21 cellular contexts compared by ENCODE assay signal in the genomic region with DNA sequence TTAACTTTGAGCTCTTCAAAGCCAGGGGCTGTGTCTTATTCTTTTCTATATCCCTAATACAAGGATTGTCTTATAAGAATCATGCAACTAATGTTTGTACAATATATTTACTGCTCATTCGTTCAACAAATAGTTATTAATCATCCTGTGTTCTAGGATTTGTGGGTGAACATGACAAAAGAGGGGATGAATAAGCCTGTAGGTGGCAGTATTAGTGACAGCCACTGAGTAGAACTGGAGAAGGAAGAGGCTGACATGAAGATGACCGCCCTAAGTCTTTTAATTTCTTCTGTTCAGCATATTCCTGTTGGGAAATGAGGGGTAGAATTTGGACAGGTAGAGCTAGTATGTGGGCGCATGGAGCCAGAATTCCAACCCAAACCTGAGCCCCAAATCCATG. TPM values are rescaled to one million over a fixed set of nuclear protein-coding genes. Genes with fewer than 3 reads are reported as not detected.
A peak's percentile ranks its signal among the peaks of the same experiment; 100 is the strongest.
DNase-seq lines count a peak whose midpoint lies in the region; ATAC-seq and TF ChIP-seq lines count a peak whose summit lies in the region.
"Had no signal": no experiment of that assay in that cellular context is flagged by ENCODE, and none has a peak within 500 bp of the region (broad histone marks: within the 10 kb centered on the region; RNA-seq: fewer than 3 reads in every experiment).

No MANE protein-coding gene starts in this region.

- H3K27ac Mint-ChIP-seq in chondrocyte (ENCODE audit: unreplicated experiment) (no peak overlapping the region), progenitor cell of endocrine pancreas (no peak overlapping the region)
- H3K27ac Mint-ChIP-seq in naive thymus-derived CD4-positive, alpha-beta T cell: no peak overlapping the region
- H3K27ac Mint-ChIP-seq: CD4-positive, alpha-beta T cell; memory B cell; T-helper 1 cell treated with Interleukin-12 subunit alpha and Interleukin-12 subunit beta and Interleukin-4 antibody, amounts not matched to agents 30 μg/mL and 1 μg/mL, for 36 hours had no signal

- H3K27ac ChIP-seq in naive thymus-derived CD4-positive, alpha-beta T cell (ENCODE audit: low read depth, low read length): no peak overlapping the region
- H3K27ac ChIP-seq: neutrophil, RWPE1 had no signal

- H3K4me3 ChIP-seq in GM12864 (ENCODE audit: low read depth, low read length): no peak overlapping the region
- H3K4me3 ChIP-seq in naive thymus-derived CD4-positive, alpha-beta T cell (ENCODE audit: low read length): no peak overlapping the region

- no peaks in the 10 kb centered on the region for H3K36me3 ChIP-seq in naive thymus-derived CD4-positive, alpha-beta T cell (ENCODE audit: control insufficient read depth in 2 of 3, insufficient read depth in 3 of 3, low read length in 3 of 3)
- H3K36me3 ChIP-seq: neutrophil had no signal

- H3K4me3 Mint-ChIP-seq in chondrocyte (ENCODE audit: unreplicated experiment) (no peak overlapping the region), progenitor cell of endocrine pancreas (ENCODE audit: low read depth) (no peak overlapping the region)
- H3K4me3 Mint-ChIP-seq in naive thymus-derived CD4-positive, alpha-beta T cell: no peak overlapping the region
- H3K4me3 Mint-ChIP-seq: CD4-positive, alpha-beta T cell; memory B cell; T-helper 1 cell treated with Interleukin-12 subunit alpha and Interleukin-12 subunit beta and Interleukin-4 antibody, amounts not matched to agents 30 μg/mL and 1 μg/mL, for 36 hours had no signal

- POLR2A ChIA-PET in naive thymus-derived CD4-positive, alpha-beta T cell (lab: Charles Lee): no interaction called here

- H3K9me3 ChIP-seq in naive thymus-derived CD4-positive, alpha-beta T cell (ENCODE audit: control insufficient read depth in 2 of 3, low read length in 3 of 3): no peaks in the 10 kb centered on the region
- H3K9me3 ChIP-seq: neutrophil had no signal

- H3K9me3 Mint-ChIP-seq in chondrocyte (ENCODE audit: low read depth) (peaks cover 8% of the 10 kb centered on the region), progenitor cell of endocrine pancreas (ENCODE audit: low read depth) (no peaks in the 10 kb centered on the region)
- peaks cover 0 to 2% (median 0%) of the 10 kb centered on the region in 11 donors for H3K9me3 Mint-ChIP-seq in naive thymus-derived CD4-positive, alpha-beta T cell
- H3K9me3 Mint-ChIP-seq: CD4-positive, alpha-beta T cell; memory B cell; T-helper 1 cell treated with Interleukin-12 subunit alpha and Interleukin-12 subunit beta and Interleukin-4 antibody, amounts not matched to agents 30 μg/mL and 1 μg/mL, for 36 hours had no signal

- H3K36me3 Mint-ChIP-seq in chondrocyte (ENCODE audit: low read depth) (no peaks in the 10 kb centered on the region), progenitor cell of endocrine pancreas (ENCODE audit: insufficient read depth) (no peaks in the 10 kb centered on the region)
- no peaks in the 10 kb centered on the region for H3K36me3 Mint-ChIP-seq in naive thymus-derived CD4-positive, alpha-beta T cell
- H3K36me3 Mint-ChIP-seq: memory B cell had no signal

- no peaks in the 10 kb centered on the region for H3K27me3 ChIP-seq in naive thymus-derived CD4-positive, alpha-beta T cell (ENCODE audit: control insufficient read depth in 2 of 2, insufficient read depth in 2 of 2, low read length in 2 of 2)
- H3K27me3 ChIP-seq: neutrophil had no signal

- intact Hi-C loops in naive thymus-derived CD4-positive, alpha-beta T cell (cut with micrococcal nuclease): loop anchor here in 1 of 2 donors (2.0 kb wide), 1 partner anchor 35 kb away; no protein-coding TSS in a partner anchor

- no peak for ATAC-seq in HG03139 (IDR thresholded peaks at IDR 0.05; ENCODE audit: unreplicated experiment)
- ATAC-seq in naive thymus-derived CD4-positive, alpha-beta T cell: no peak
- ATAC-seq: sciatic nerve had no signal

- CTCF ChIA-PET in naive thymus-derived CD4-positive, alpha-beta T cell (lab: Charles Lee): no interaction called here

- TF ChIP-seq CTCF in GM12864 (IDR thresholded peaks at IDR 0.05; ENCODE audit: low read depth, low read length, missing control alignments) (peak; percentile 10), chondrocyte (IDR thresholded peaks at IDR 0.05) (peak; percentile 45), progenitor cell of endocrine pancreas (IDR thresholded peaks at IDR 0.05; ENCODE audit: unreplicated experiment) (peak; percentile 39)

- DNase-seq in GM12864 (ENCODE audit: low read depth) (no peak), Kasumi-1 (lab: John Stamatoyannopoulos, UW) (peak; percentile 5 to 6), chondrocyte (ENCODE audit: low spot score) (no peak), progenitor cell of endocrine pancreas (ENCODE audit: low spot score, unreplicated experiment) (no peak)
- DNase-seq in activated naive CD4-positive, alpha-beta T cell treated with Interleukin-2 at 50 U/mL for 16 hours: no peak
- no peak for DNase-seq in naive thymus-derived CD4-positive, alpha-beta T cell
- DNase-seq: activated CD4-positive, CD25-positive, alpha-beta regulatory T cell; activated CD8-positive, alpha-beta memory T cell treated with anti-CD3 and anti-CD28 coated beads for 24 hours; amniotic stem cell; CD4-positive, alpha-beta T cell; cortex of kidney; EL; erythroblast; NCI-H187; NCI-H510A treated with DMSO at 0.1 percent for 48 hours had no signal

- H3K4me1 Mint-ChIP-seq in chondrocyte (ENCODE audit: low read depth): peaks cover 4% of the 10 kb centered on the region
- no peaks in the 10 kb centered on the region for H3K4me1 Mint-ChIP-seq in progenitor cell of endocrine pancreas (ENCODE audit: low read depth)
- no peaks in the 10 kb centered on the region for H3K4me1 Mint-ChIP-seq in naive thymus-derived CD4-positive, alpha-beta T cell
- H3K4me1 Mint-ChIP-seq: memory B cell had no signal

- no peaks in the 10 kb centered on the region for H3K27me3 Mint-ChIP-seq in chondrocyte (ENCODE audit: low read depth)
- peaks cover 58% of the 10 kb centered on the region for H3K27me3 Mint-ChIP-seq in progenitor cell of endocrine pancreas
- H3K27me3 Mint-ChIP-seq in naive thymus-derived CD4-positive, alpha-beta T cell: no peaks in the 10 kb centered on the region
- H3K27me3 Mint-ChIP-seq: CD4-positive, alpha-beta T cell; memory B cell had no signal

- H3K4me1 ChIP-seq in naive thymus-derived CD4-positive, alpha-beta T cell (ENCODE audit: control insufficient read depth in 2 of 2, insufficient read depth in 2 of 2, low read length in 2 of 2): no peaks in the 10 kb centered on the region

RNA-seq across cellular contexts. Expression of gene LINC00632, which starts 11.9 kb away (rescaled TPM):
- total RNA-seq in chondrocyte (617 to 626 TPM (median 624 TPM) in 3 replicates), progenitor cell of endocrine pancreas (152 and 154 TPM in 2 replicates)
- total RNA-seq in naive thymus-derived CD4-positive, alpha-beta T cell: 1 to 10 TPM in 4 of 5 experiments, under 1 TPM in 1; 0.34 to 9.9 (median 2.1) TPM
- under 1 TPM in 1 of 2 donors, not detected in 1; 0.28 TPM for polyA plus RNA-seq in naive thymus-derived CD4-positive, alpha-beta T cell

Comparison
In these comparisons a context has a peak if more than half of its experiments do, and no peak if none do; other contexts are left out.
1. DNase-seq: peak in Kasumi-1 (2 of 2); none in GM12864 (single experiment), chondrocyte (single experiment), progenitor cell of endocrine pancreas (single experiment), activated naive CD4-positive, alpha-beta T cell treated with Interleukin-2 at 50 U/mL for 16 hours (single experiment) and naive thymus-derived CD4-positive, alpha-beta T cell (0 of 9).
2. RNA of gene LINC00632, which starts 11.9 kb away (total RNA-seq): 617 to 626 TPM in chondrocyte and 152 to 154 TPM in progenitor cell of endocrine pancreas; 0.34 to 9.9 TPM in naive thymus-derived CD4-positive, alpha-beta T cell; every median in the first group is over 10 times any median in the second.
3. Peak in every context shown above with its lines, with median percentiles within 50 percentile points of each other: CTCF ChIP-seq.